Comparison of ENCODE assay signal across 10 cellular contexts in genomic region chr2:104447831-104448434, GRCh38.
DNase-seq lines count a peak whose midpoint lies in the region; ATAC-seq and TF ChIP-seq lines count a peak whose summit lies in the region.
"Had no signal": no experiment of that assay in that cellular context is flagged by ENCODE, and none has a peak within 500 bp of the region (broad histone marks: within the 10 kb centered on the region; RNA-seq: fewer than 3 reads in every experiment).

No MANE protein-coding gene starts in this region.

- H3K4me1 ChIP-seq in SK-N-SH (ENCODE audit: control insufficient read depth in 1 of 2, insufficient read depth in 2 of 2, low read depth in 1 of 2, low read length in 1 of 2) (no peaks in the 10 kb centered on the region), right cardiac atrium (ENCODE audit: control insufficient read depth, insufficient read depth, low read length) (no peaks in the 10 kb centered on the region)

- H3K9ac ChIP-seq in SK-N-SH: no peak overlapping the region

- H3K27ac ChIP-seq in SK-N-SH (ENCODE audit: low read depth in 2 of 2, low read length in 1 of 2): no peak overlapping the region
- H3K27ac ChIP-seq in cingulate gyrus (ENCODE audit: low read depth, low read length): peak overlapping the region; percentile 89
- no peak overlapping the region for H3K27ac ChIP-seq in right cardiac atrium (ENCODE audit: low read length)
- H3K27ac ChIP-seq: WERI-Rb-1 had no signal

- H2AFZ ChIP-seq in SK-N-SH (ENCODE audit: low read depth): no peak overlapping the region

- DNase-seq in SK-N-SH (no peak), putamen (ENCODE audit: low spot score) (peak; percentile 64), right cardiac atrium (no peak)
- DNase-seq: IMR-90, WERI-Rb-1 had no signal

- no peaks in the 10 kb centered on the region for H3K9me3 ChIP-seq in SK-N-SH
- no peaks in the 10 kb centered on the region for H3K9me3 ChIP-seq in right cardiac atrium (ENCODE audit: control insufficient read depth, low read length)

- no peaks in the 10 kb centered on the region for H3F3A ChIP-seq in SK-N-SH (replicated peaks; ENCODE audit: insufficient read depth)

- CTCF ChIA-PET in SK-N-SH (lab: Yijun Ruan, JAX): interaction anchor here (0.6 to 1.7 kb wide), 8 partner anchors 9 to 1316 kb away, joined by 3 to 11 read pairs (median 3); no protein-coding TSS in a partner anchor

- ATAC-seq in SK-N-SH treated with all-trans-retinoic acid at 6 μM for 48 hours (no peak), HG03565 (IDR thresholded peaks at IDR 0.05; ENCODE audit: unreplicated experiment) (peak; percentile 40), GM19467 (IDR thresholded peaks at IDR 0.05; ENCODE audit: unreplicated experiment) (no peak), right cardiac atrium (no peak), GM18505 (IDR thresholded peaks at IDR 0.05; ENCODE audit: unreplicated experiment) (no peak)

- peak; percentile 45; the same call in 1 of the 2 replicates for TF ChIP-seq RAD21 in SK-N-SH (IDR thresholded peaks at IDR 0.05; ENCODE audit: low read length)

- no peak for TF ChIP-seq CTCF in SK-N-SH (IDR thresholded peaks at IDR 0.05)

- no peaks in the 10 kb centered on the region for H3K36me3 ChIP-seq in SK-N-SH (replicated peaks in 1 of 2; ENCODE audit: control insufficient read depth in 1 of 2, insufficient read depth in 2 of 2, low read length in 1 of 2)
- H3K36me3 ChIP-seq: WERI-Rb-1 had no signal

- intact Hi-C loops in right cardiac atrium (cut with DNase I): no loop called here

- H3K27me3 ChIP-seq in SK-N-SH (ENCODE audit: insufficient read depth): no peaks in the 10 kb centered on the region
- no peaks in the 10 kb centered on the region for H3K27me3 ChIP-seq in right cardiac atrium (ENCODE audit: control insufficient read depth, insufficient read depth)

- H3K79me2 ChIP-seq in SK-N-SH (ENCODE audit: insufficient read depth): no peaks in the 10 kb centered on the region

- no peaks in the 10 kb centered on the region for H4K20me1 ChIP-seq in SK-N-SH (ENCODE audit: insufficient read depth)

- POLR2A ChIA-PET in SK-N-SH (lab: Yijun Ruan, JAX): no interaction called here

- TF ChIP-seq EP300 in SK-N-SH (IDR thresholded peaks at IDR 0.05; ENCODE audit: borderline replicate concordance in 1 of 2, low read depth in 1 of 2, low read length in 1 of 2): no peak

- H3K4me2 ChIP-seq in SK-N-SH: no peak overlapping the region

- 55% methylated on average over 2 of the region's 2 CpGs for WGBS in SK-N-SH (ENCODE audit: low lambda C conversion rate)
- WGBS in right cardiac atrium: 75% methylated on average over 2 of the region's 2 CpGs

- H3K4me3 ChIP-seq in SK-N-SH (ENCODE audit: low read depth in 2 of 2, low read length in 1 of 2) (no peak overlapping the region), right cardiac atrium (ENCODE audit: low read length) (no peak overlapping the region)

- H3K9me2 ChIP-seq in SK-N-SH: no peaks in the 10 kb centered on the region

- no peak for TF ChIP-seq POLR2A in GM18505 (IDR thresholded peaks at IDR 0.05; ENCODE audit: borderline replicate concordance, extremely low read depth, insufficient read depth, insufficient read length)

TF ChIP-seq in SK-N-SH, 30 proteins besides CTCF, POLR2A, EP300 and RAD21 (continues in another document):
- TF ChIP-seq FOXM1 (IDR thresholded peaks at IDR 0.05; ENCODE audit: low read depth) (no peak), TCF12 (IDR thresholded peaks at IDR 0.05) (no peak), EZH2phosphoT487 (IDR thresholded peaks at IDR 0.05; ENCODE audit: borderline replicate concordance, low read depth) (no peak), ZBTB33 (IDR thresholded peaks at IDR 0.05; ENCODE audit: borderline replicate concordance, low read depth) (no peak), GABPA (IDR thresholded peaks at IDR 0.05; ENCODE audit: low read depth) (no peak), POLR2AphosphoS5 (IDR thresholded peaks at IDR 0.05; ENCODE audit: low read depth, low read length) (no peak), TEAD4 (IDR thresholded peaks at IDR 0.05; ENCODE audit: borderline replicate concordance, insufficient read depth) (no peak), RXRA (IDR thresholded peaks at IDR 0.05; ENCODE audit: borderline replicate concordance, low read depth) (no peak), USF2 (IDR thresholded peaks at IDR 0.05; ENCODE audit: borderline replicate concordance, low read depth, low read length) (no peak)

TF ChIP-seq in SK-N-SH treated with all-trans-retinoic acid at 6 μM for 48 hours, 23 proteins besides CTCF, POLR2A, EP300 and RAD21 (continues in another document):
- TF ChIP-seq ZNF70 (CRISPR knock-in tag; IDR thresholded peaks at IDR 0.05) (no peak), PATZ1 (CRISPR knock-in tag; IDR thresholded peaks at IDR 0.05; ENCODE audit: borderline replicate concordance) (no peak), ZNF8 (CRISPR knock-in tag; IDR thresholded peaks at IDR 0.05) (no peak), POU6F1 (CRISPR knock-in tag; IDR thresholded peaks at IDR 0.05; ENCODE audit: borderline replicate concordance, low read depth) (no peak), CSDC2 (CRISPR knock-in tag; IDR thresholded peaks at IDR 0.05) (no peak), BACH2 (CRISPR knock-in tag; IDR thresholded peaks at IDR 0.05; ENCODE audit: borderline replicate concordance) (no peak), TSHZ2 (CRISPR knock-in tag; IDR thresholded peaks at IDR 0.05) (no peak), ZFP3 (CRISPR knock-in tag; IDR thresholded peaks at IDR 0.05) (no peak), GLIS3 (CRISPR knock-in tag; IDR thresholded peaks at IDR 0.05) (no peak), ISL1 (CRISPR knock-in tag; IDR thresholded peaks at IDR 0.05) (no peak), TCF4 (CRISPR knock-in tag; IDR thresholded peaks at IDR 0.05; ENCODE audit: borderline replicate concordance) (no peak), ZFP30 (CRISPR knock-in tag; IDR thresholded peaks at IDR 0.05) (no peak), ZNF565 (CRISPR knock-in tag; conservative IDR thresholded peaks at IDR 0.05; ENCODE audit: low read depth) (no peak)
